In the genomic region with DNA sequence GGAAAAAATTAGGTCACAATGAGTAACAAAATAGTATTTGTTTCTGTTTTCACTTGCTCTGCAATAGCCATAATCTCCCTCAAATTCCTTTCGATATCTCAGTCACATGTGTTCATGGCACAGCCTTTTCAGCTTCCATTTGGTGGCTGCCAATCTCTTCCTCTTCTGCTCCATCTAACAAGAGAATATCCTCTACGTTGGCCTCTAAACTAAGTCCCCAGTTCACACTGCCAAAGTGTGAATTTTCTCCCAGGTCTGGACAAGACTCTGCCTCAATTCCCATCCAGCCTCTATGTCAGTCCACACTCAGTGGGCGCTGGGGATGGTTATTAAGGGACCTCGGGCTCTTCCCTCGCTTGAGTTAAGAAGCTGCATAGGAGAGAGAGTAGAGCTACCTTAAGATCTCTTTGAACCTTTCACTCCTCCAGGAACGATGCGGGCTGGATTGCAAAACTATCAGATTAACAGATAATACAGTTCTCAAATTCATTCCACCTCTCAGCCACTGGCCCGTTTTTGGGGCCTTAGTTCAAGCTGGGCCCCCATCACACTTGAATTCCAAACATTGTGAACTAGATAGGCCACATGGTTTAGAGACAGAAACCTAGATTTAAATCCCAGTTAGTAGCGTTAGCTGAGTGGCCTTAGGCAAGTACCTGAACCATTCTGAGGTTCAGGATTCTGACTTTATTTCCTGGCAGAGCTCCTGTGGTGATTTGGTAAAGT, we compare ENCODE assay signal across 16 cellular contexts.
"Had no signal": no experiment of that assay in that cellular context is flagged by ENCODE, and none has a peak within 500 bp of the region (broad histone marks: within the 10 kb centered on the region; RNA-seq: fewer than 3 reads in every experiment).

No MANE protein-coding gene starts in this region.

- H3K36me3 Mint-ChIP-seq: naive thymus-derived CD8-positive, alpha-beta T cell had no signal

- H3K4me1 ChIP-seq: right atrium auricular region, sigmoid colon, stomach, tibial artery, upper lobe of right lung, vagina had no signal

- H3K36me3 ChIP-seq: heart left ventricle, right atrium auricular region, sigmoid colon, stomach, tibial artery, upper lobe of right lung, vagina had no signal

- H3K4me3 ChIP-seq: coronary artery, heart left ventricle, right atrium auricular region, sigmoid colon, stomach, tibial artery, upper lobe of right lung, vagina had no signal

- H3K27ac ChIP-seq: coronary artery, heart left ventricle, right atrium auricular region, stomach, tibial artery, upper lobe of right lung, vagina had no signal

- H3K27me3 ChIP-seq: heart left ventricle, right atrium auricular region, sigmoid colon, stomach, tibial artery, upper lobe of right lung, vagina had no signal

- H3K4me3 Mint-ChIP-seq: naive thymus-derived CD8-positive, alpha-beta T cell; neural crest cell had no signal

- H3K27ac Mint-ChIP-seq: naive thymus-derived CD8-positive, alpha-beta T cell had no signal

- ATAC-seq: naive thymus-derived CD8-positive, alpha-beta T cell; upper lobe of right lung had no signal

- DNase-seq: effector CD8-positive, alpha-beta T cell; heart left ventricle; hippocampal formation; mammary epithelial cell; naive thymus-derived CD8-positive, alpha-beta T cell; sigmoid colon; small intestine; stimulated activated CD4-positive, alpha-beta T cell treated with anti-CD3 and anti-CD28 coated beads, Interleukin-12 subunit alpha, Interleukin-12 subunit beta, amount 100 ng/mL, for 4 hours; stimulated activated naive CD4-positive, alpha-beta T cell; stomach; tibial artery; upper lobe of right lung had no signal

- H3K9me3 Mint-ChIP-seq: naive thymus-derived CD8-positive, alpha-beta T cell; neural crest cell had no signal

- H3K4me1 Mint-ChIP-seq: naive thymus-derived CD8-positive, alpha-beta T cell had no signal
